ENCODE assay signal across 13 cellular contexts in the genomic region with DNA sequence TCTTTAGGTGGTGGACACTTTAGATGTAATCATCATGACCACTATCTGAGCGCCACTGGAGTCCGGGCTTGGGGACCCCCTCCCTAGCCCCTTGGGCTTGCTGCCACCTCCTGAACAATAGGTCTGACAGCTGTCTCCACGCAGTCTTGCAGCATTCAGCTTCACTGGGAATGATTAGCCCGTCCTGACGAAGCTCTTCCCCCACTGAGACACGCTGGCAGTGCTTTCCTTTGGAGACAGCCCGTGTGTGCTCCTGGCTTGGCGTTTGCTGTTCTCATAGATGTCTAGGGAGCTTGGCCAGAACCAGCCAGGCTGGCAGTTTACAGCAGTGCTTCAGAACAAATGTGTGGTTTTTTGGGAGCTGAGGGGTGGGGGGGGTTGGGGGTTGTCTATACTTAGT.
DNase-seq lines count a peak whose midpoint lies in the region; ATAC-seq, FAIRE-seq and TF ChIP-seq lines count a peak whose summit lies in the region.
"Had no signal": no experiment of that assay in that cellular context is flagged by ENCODE, and none has a peak within 500 bp of the region (broad histone marks: within the 10 kb centered on the region; RNA-seq: fewer than 3 reads in every experiment).

No MANE protein-coding gene starts in this region.

- TF ChIP-seq CTCF in choroid plexus epithelial cell (conservative IDR thresholded peaks at IDR 0.05; ENCODE audit: low read depth, low read length) (no peak), upper lobe of left lung (IDR thresholded peaks at IDR 0.05) (no peak)

- FAIRE-seq in H54 (lab: Jason Lieb, UNC): no peak

- TF ChIP-seq POLR2A in upper lobe of left lung (IDR thresholded peaks at IDR 0.05) (no peak), H54 (IDR thresholded peaks at IDR 0.05; ENCODE audit: low read depth, low read length) (no peak)

- 37 to 40% methylated on average over 3 to 8 of the region's 8 CpGs for WGBS in upper lobe of left lung, 2 donors

- no peaks in the 10 kb centered on the region for H3K4me1 Mint-ChIP-seq in effector memory CD8-positive, alpha-beta T cell (ENCODE audit: low read depth in 2 of 2)
- H3K4me1 Mint-ChIP-seq: CD14-positive monocyte had no signal

- peaks cover 0 to 10% (median 7%) of the 10 kb centered on the region in 4 donors for H3K4me1 ChIP-seq in upper lobe of left lung
- H3K4me1 ChIP-seq: body of pancreas, left lung had no signal

- H3K36me3 ChIP-seq in upper lobe of left lung: no peaks in the 10 kb centered on the region
- H3K36me3 ChIP-seq: left lung had no signal

- peak overlapping the region in 1 of 4 donors; percentile 46 for H3K27ac ChIP-seq in upper lobe of left lung
- H3K27ac ChIP-seq: body of pancreas, left lung had no signal

- H3K4me3 Mint-ChIP-seq in effector memory CD8-positive, alpha-beta T cell: no peak overlapping the region
- H3K4me3 Mint-ChIP-seq: CD14-positive monocyte had no signal

- H3K27me3 Mint-ChIP-seq in effector memory CD8-positive, alpha-beta T cell: no peaks in the 10 kb centered on the region

- no peaks in the 10 kb centered on the region for H3K27me3 ChIP-seq in upper lobe of left lung
- H3K27me3 ChIP-seq: body of pancreas, left lung had no signal

- DNase-seq in COR-L47 (lab: John Stamatoyannopoulos, UW) (peak; percentile 88), NCI-H2227 (lab: John Stamatoyannopoulos, UW; ENCODE audit: unreplicated experiment) (peak; percentile 34), choroid plexus epithelial cell (ENCODE audit: low read depth) (peak; percentile 22), myocyte (ENCODE audit: low read depth) (peak; percentile 75), upper lobe of left lung (no peak), H54 (ENCODE audit: insufficient read length, low spot score) (no peak)
- no peak for DNase-seq in effector memory CD8-positive, alpha-beta T cell
- no peak for DNase-seq in activated naive CD4-positive, alpha-beta T cell treated with anti-CD3 and anti-CD28 coated beads, Interleukin-2, amount 50 U/mL, for 16 hours
- DNase-seq: body of pancreas, left lung, OCI-M1 had no signal

- H3K4me3 ChIP-seq in choroid plexus epithelial cell (ENCODE audit: low read depth, low read length): no peak overlapping the region
- no peak overlapping the region for H3K4me3 ChIP-seq in upper lobe of left lung
- H3K4me3 ChIP-seq: body of pancreas, left lung had no signal

- no peak for TF ChIP-seq EP300 in upper lobe of left lung (IDR thresholded peaks at IDR 0.05)

- no peaks in the 10 kb centered on the region for H3K36me3 Mint-ChIP-seq in effector memory CD8-positive, alpha-beta T cell (ENCODE audit: insufficient read depth)
- H3K36me3 Mint-ChIP-seq: CD14-positive monocyte had no signal

- no peaks in the 10 kb centered on the region for H3K9me3 ChIP-seq in upper lobe of left lung
- H3K9me3 ChIP-seq: body of pancreas, left lung had no signal

- no peaks in the 10 kb centered on the region for H3K9me3 Mint-ChIP-seq in effector memory CD8-positive, alpha-beta T cell

- no peak overlapping the region for H3K27ac Mint-ChIP-seq in effector memory CD8-positive, alpha-beta T cell
- H3K27ac Mint-ChIP-seq: CD14-positive monocyte, progenitor cell of endocrine pancreas had no signal

- no peak for ATAC-seq in effector memory CD8-positive, alpha-beta T cell (replicated peaks)
- no peak for ATAC-seq in upper lobe of left lung (ENCODE audit: low FRiP score in 2 of 2)
- ATAC-seq: body of pancreas, left lung had no signal

Comparison
In these comparisons a context has a peak if more than half of its experiments do, and no peak if none do; other contexts are left out.
1. DNase-seq: peak in COR-L47 (single experiment), NCI-H2227 (single experiment), choroid plexus epithelial cell (single experiment) and myocyte (single experiment); none in effector memory CD8-positive, alpha-beta T cell (0 of 3), upper lobe of left lung (0 of 2), activated naive CD4-positive, alpha-beta T cell treated with anti-CD3 and anti-CD28 coated beads, Interleukin-2, amount 50 U/mL, for 16 hours (single experiment) and H54 (single experiment).